ENCODE assay signal across 23 cellular contexts in genomic region chr11:117509543-117509942, GRCh38.
"Had no signal": no experiment of that assay in that cellular context is flagged by ENCODE, and none has a peak within 500 bp of the region (broad histone marks: within the 10 kb centered on the region; RNA-seq: fewer than 3 reads in every experiment).

No MANE protein-coding gene starts in this region.

- H3K9me3 ChIP-seq: SJSA1 had no signal

- H3K4me2 ChIP-seq: KMS-11 had no signal

- H3K27ac ChIP-seq: KMS-11, SJSA1 had no signal

- H3K9ac ChIP-seq: KMS-11 had no signal

- H3K27me3 Mint-ChIP-seq: activated CD8-positive, alpha-beta memory T cell treated with anti-CD3 and anti-CD28 coated beads, Interleukin-2, amount 10 ng/mL, durations not matched to agents 7 days and 5 days; activated naive CD4-positive, alpha-beta T cell treated with anti-CD3 and anti-CD28 coated beads, Interleukin-2, amount 50 U/mL, for 24 hours had no signal

- H3K36me3 ChIP-seq: SJSA1 had no signal

- H3K4me1 Mint-ChIP-seq: activated naive CD4-positive, alpha-beta T cell treated with anti-CD3 and anti-CD28 coated beads, Interleukin-2, amount 50 U/mL, for 24 hours; activated naive CD8-positive, alpha-beta T cell treated with anti-CD3 and anti-CD28 coated beads, Interleukin-2, amount 50 U/mL, for 24 hours; central memory CD8-positive, alpha-beta T cell; T-helper 17 cell had no signal

- H3K9me3 Mint-ChIP-seq: activated naive CD4-positive, alpha-beta T cell treated with anti-CD3 and anti-CD28 coated beads, Interleukin-2, amount 50 U/mL, for 24 hours; activated naive CD8-positive, alpha-beta T cell treated with anti-CD3 and anti-CD28 coated beads, Interleukin-2, amount 50 U/mL, for 24 hours; activated T-cell treated with anti-CD3 and anti-CD28 coated beads, Interleukin-2, amount 50 U/mL, for 24 hours; activated T-helper 1 cell treated with anti-CD3 and anti-CD28 coated beads, Interleukin-12 subunit alpha, Interleukin-12 subunit beta, Interleukin-2, Interleukin-4 antibody, amounts not matched to agents 30 ng/mL and 10 ng/mL and 1 ng/mL, durations not matched to agents 14 hours and 24 hours and 36 hours; central memory CD8-positive, alpha-beta T cell had no signal

- ATAC-seq: activated CD8-positive, alpha-beta memory T cell treated with anti-CD3 and anti-CD28 coated beads, Interleukin-2, amount 10 ng/mL, durations not matched to agents 7 days and 5 days; activated naive CD8-positive, alpha-beta T cell treated with anti-CD3 and anti-CD28 coated beads, Interleukin-2, amount 50 U/mL, for 24 hours; PC-3; T-helper 17 cell had no signal

- H3K36me3 Mint-ChIP-seq: activated CD8-positive, alpha-beta memory T cell treated with anti-CD3 and anti-CD28 coated beads, Interleukin-2, amount 10 ng/mL, durations not matched to agents 7 days and 5 days; activated naive CD4-positive, alpha-beta T cell treated with anti-CD3 and anti-CD28 coated beads, Interleukin-2, amount 50 U/mL, for 24 hours had no signal

- H3K27ac Mint-ChIP-seq: activated CD8-positive, alpha-beta memory T cell treated with anti-CD3 and anti-CD28 coated beads, Interleukin-2, amount 10 ng/mL, durations not matched to agents 7 days and 5 days; activated naive CD4-positive, alpha-beta T cell treated with anti-CD3 and anti-CD28 coated beads, Interleukin-2, amount 50 U/mL, for 24 hours; activated naive CD8-positive, alpha-beta T cell treated with anti-CD3 and anti-CD28 coated beads, Interleukin-2, amount 50 U/mL, for 24 hours; activated T-cell treated with anti-CD3 and anti-CD28 coated beads, Interleukin-2, amount 50 U/mL, for 24 hours; activated T-helper 1 cell treated with anti-CD3 and anti-CD28 coated beads, Interleukin-12 subunit alpha, Interleukin-12 subunit beta, Interleukin-2, Interleukin-4 antibody, amounts not matched to agents 30 ng/mL and 10 ng/mL and 1 ng/mL, durations not matched to agents 14 hours and 24 hours and 36 hours had no signal

- H3K4me1 ChIP-seq: SJSA1 had no signal

- H3K27me3 ChIP-seq: SJSA1 had no signal

- H3K4me3 ChIP-seq: SJSA1 had no signal

- H3K4me3 Mint-ChIP-seq: activated CD8-positive, alpha-beta memory T cell treated with anti-CD3 and anti-CD28 coated beads, Interleukin-2, amount 10 ng/mL, durations not matched to agents 7 days and 5 days; activated naive CD4-positive, alpha-beta T cell treated with anti-CD3 and anti-CD28 coated beads, Interleukin-2, amount 50 U/mL, for 24 hours; activated naive CD8-positive, alpha-beta T cell treated with anti-CD3 and anti-CD28 coated beads, Interleukin-2, amount 50 U/mL, for 24 hours; activated T-cell treated with anti-CD3 and anti-CD28 coated beads, Interleukin-2, amount 50 U/mL, for 24 hours; activated T-helper 1 cell treated with anti-CD3 and anti-CD28 coated beads, Interleukin-12 subunit alpha, Interleukin-12 subunit beta, Interleukin-2, Interleukin-4 antibody, amounts not matched to agents 30 ng/mL and 10 ng/mL and 1 ng/mL, durations not matched to agents 14 hours and 24 hours and 36 hours; brain; central memory CD8-positive, alpha-beta T cell; T-helper 17 cell had no signal

- DNase-seq: activated CD4-positive, CD25-positive, alpha-beta regulatory T cell; activated CD8-positive, alpha-beta memory T cell treated with anti-CD3 and anti-CD28 coated beads, Interleukin-2, amount 10 ng/mL, durations not matched to agents 7 days and 5 days; activated effector memory CD4-positive, alpha-beta T cell treated with Interleukin-2 at 50 U/mL for 16 hours; activated naive CD4-positive, alpha-beta T cell; activated naive CD8-positive, alpha-beta T cell treated with anti-CD3 and anti-CD28 coated beads, Interleukin-2, amount 50 U/mL, for 24 hours; activated T-cell treated with anti-CD3 and anti-CD28 coated beads, Interleukin-2, amount 50 U/mL, for 24 hours; amygdala; NCI-H1092; NCI-H1417; NCI-H2029; NCI-H446; NCI-H524 treated with DMSO at 0.1 percent for 48 hours; NCI-H774; PC-3; SHP77; T-helper 17 cell; T-helper 9 cell had no signal
